17 cellular contexts compared by ENCODE assay signal in genomic region chr1:185776521-185776920, GRCh38. TPM values are rescaled to one million over a fixed set of nuclear protein-coding genes. Genes with fewer than 3 reads are reported as not detected.
DNase-seq lines count a peak whose midpoint lies in the region; ATAC-seq and TF ChIP-seq lines count a peak whose summit lies in the region.
"Had no signal": no experiment of that assay in that cellular context is flagged by ENCODE, and none has a peak within 500 bp of the region (broad histone marks: within the 10 kb centered on the region; RNA-seq: fewer than 3 reads in every experiment).

No MANE protein-coding gene starts in this region.

- peaks cover 24% of the 10 kb centered on the region for H3K4me1 Mint-ChIP-seq in WTC11
- H3K4me1 Mint-ChIP-seq: CD8-positive, alpha-beta memory T cell; IgD-negative memory B cell had no signal

- CTCF ChIA-PET in WTC11 (lab: Charles Lee): no interaction called here

- peaks cover 6% of the 10 kb centered on the region; the same call in 1 of the 2 replicates for H3K36me3 Mint-ChIP-seq in WTC11
- H3K36me3 Mint-ChIP-seq: CD8-positive, alpha-beta memory T cell; IgD-negative memory B cell had no signal

- in situ Hi-C loops in SK-MEL-5 (cut with HindIII; ENCODE audit: low pct_unique_long_range_greater_than_20kb, low sequenced_read_pairs): no loop called here

- no peak overlapping the region for H3K27ac Mint-ChIP-seq in WTC11
- H3K27ac Mint-ChIP-seq: CD8-positive, alpha-beta memory T cell; IgD-negative memory B cell had no signal

- DNase-seq in NCI-H1694 treated with DMSO at 0.1 percent for 48 hours (lab: John Stamatoyannopoulos, UW) (peak; percentile 50), NCI-H1694 (lab: John Stamatoyannopoulos, UW) (no peak), SK-MEL-5 (ENCODE audit: low read depth, low spot score) (peak; percentile 62), dedifferentiated amniotic fluid mesenchymal stem cell (ENCODE audit: extremely low spot score) (peak; percentile 26), WTC11 (ENCODE audit: low spot score) (no peak), NCI-H1048 (lab: John Stamatoyannopoulos, UW) (no peak), anterior cingulate cortex (lab: John Stamatoyannopoulos, UW) (no peak)
- DNase-seq: AML-193; CD8-positive, alpha-beta memory T cell; NCI-H1105 treated with DMSO at 0.1 percent for 48 hours; NCI-H187; NCI-H2227 treated with DMSO at 0.1 percent for 48 hours; NCI-H510A; PC-9; SHP77 treated with DMSO at 0.1 percent for 48 hours had no signal

- H3K9me3 Mint-ChIP-seq in WTC11: peaks cover 13% of the 10 kb centered on the region

- no peak overlapping the region for H3K4me3 Mint-ChIP-seq in WTC11
- H3K4me3 Mint-ChIP-seq: CD8-positive, alpha-beta memory T cell; IgD-negative memory B cell had no signal

- H3K27me3 Mint-ChIP-seq in WTC11 (ENCODE audit: low read depth): no peaks in the 10 kb centered on the region

- ATAC-seq in GM18868 (IDR thresholded peaks at IDR 0.05; ENCODE audit: unreplicated experiment) (no peak), WTC11 (no peak)

- POLR2A ChIA-PET in WTC11 (lab: Charles Lee): no interaction called here

- TF ChIP-seq CTCF in WTC11 (IDR thresholded peaks at IDR 0.05): no peak

TF ChIP-seq in WTC11, 78 proteins besides CTCF, POLR2A, EP300 and RAD21:
- TF ChIP-seq ZNF671 (CRISPR knock-in tag; IDR thresholded peaks at IDR 0.05) (no peak), FOXP1 (CRISPR knock-in tag; IDR thresholded peaks at IDR 0.05; ENCODE audit: borderline replicate concordance) (no peak), ZNF423 (CRISPR knock-in tag; IDR thresholded peaks at IDR 0.05) (no peak), ZSCAN18 (CRISPR knock-in tag; IDR thresholded peaks at IDR 0.05) (no peak), E2F1 (CRISPR knock-in tag; IDR thresholded peaks at IDR 0.05) (no peak), ELF4 (CRISPR knock-in tag; IDR thresholded peaks at IDR 0.05; ENCODE audit: low read depth) (no peak), CBFB (CRISPR knock-in tag; IDR thresholded peaks at IDR 0.05; ENCODE audit: low read depth) (no peak), ZMAT4 (CRISPR knock-in tag; IDR thresholded peaks at IDR 0.05) (no peak), NFE2L1 (CRISPR knock-in tag; IDR thresholded peaks at IDR 0.05) (no peak), JAZF1 (CRISPR knock-in tag; IDR thresholded peaks at IDR 0.05) (no peak)
- TF ChIP-seq, protein P1, sequence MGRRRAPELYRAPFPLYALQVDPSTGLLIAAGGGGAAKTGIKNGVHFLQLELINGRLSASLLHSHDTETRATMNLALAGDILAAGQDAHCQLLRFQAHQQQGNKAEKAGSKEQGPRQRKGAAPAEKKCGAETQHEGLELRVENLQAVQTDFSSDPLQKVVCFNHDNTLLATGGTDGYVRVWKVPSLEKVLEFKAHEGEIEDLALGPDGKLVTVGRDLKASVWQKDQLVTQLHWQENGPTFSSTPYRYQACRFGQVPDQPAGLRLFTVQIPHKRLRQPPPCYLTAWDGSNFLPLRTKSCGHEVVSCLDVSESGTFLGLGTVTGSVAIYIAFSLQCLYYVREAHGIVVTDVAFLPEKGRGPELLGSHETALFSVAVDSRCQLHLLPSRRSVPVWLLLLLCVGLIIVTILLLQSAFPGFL (CRISPR knock-in tag; IDR thresholded peaks at IDR 0.05; ENCODE audit: borderline replicate concordance): no peak
- TF ChIP-seq, protein P2, sequence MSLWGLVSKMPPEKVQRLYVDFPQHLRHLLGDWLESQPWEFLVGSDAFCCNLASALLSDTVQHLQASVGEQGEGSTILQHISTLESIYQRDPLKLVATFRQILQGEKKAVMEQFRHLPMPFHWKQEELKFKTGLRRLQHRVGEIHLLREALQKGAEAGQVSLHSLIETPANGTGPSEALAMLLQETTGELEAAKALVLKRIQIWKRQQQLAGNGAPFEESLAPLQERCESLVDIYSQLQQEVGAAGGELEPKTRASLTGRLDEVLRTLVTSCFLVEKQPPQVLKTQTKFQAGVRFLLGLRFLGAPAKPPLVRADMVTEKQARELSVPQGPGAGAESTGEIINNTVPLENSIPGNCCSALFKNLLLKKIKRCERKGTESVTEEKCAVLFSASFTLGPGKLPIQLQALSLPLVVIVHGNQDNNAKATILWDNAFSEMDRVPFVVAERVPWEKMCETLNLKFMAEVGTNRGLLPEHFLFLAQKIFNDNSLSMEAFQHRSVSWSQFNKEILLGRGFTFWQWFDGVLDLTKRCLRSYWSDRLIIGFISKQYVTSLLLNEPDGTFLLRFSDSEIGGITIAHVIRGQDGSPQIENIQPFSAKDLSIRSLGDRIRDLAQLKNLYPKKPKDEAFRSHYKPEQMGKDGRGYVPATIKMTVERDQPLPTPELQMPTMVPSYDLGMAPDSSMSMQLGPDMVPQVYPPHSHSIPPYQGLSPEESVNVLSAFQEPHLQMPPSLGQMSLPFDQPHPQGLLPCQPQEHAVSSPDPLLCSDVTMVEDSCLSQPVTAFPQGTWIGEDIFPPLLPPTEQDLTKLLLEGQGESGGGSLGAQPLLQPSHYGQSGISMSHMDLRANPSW (CRISPR knock-in tag; conservative IDR thresholded peaks at IDR 0.05; ENCODE audit: low read depth): no peak
- TF ChIP-seq, protein P3, sequence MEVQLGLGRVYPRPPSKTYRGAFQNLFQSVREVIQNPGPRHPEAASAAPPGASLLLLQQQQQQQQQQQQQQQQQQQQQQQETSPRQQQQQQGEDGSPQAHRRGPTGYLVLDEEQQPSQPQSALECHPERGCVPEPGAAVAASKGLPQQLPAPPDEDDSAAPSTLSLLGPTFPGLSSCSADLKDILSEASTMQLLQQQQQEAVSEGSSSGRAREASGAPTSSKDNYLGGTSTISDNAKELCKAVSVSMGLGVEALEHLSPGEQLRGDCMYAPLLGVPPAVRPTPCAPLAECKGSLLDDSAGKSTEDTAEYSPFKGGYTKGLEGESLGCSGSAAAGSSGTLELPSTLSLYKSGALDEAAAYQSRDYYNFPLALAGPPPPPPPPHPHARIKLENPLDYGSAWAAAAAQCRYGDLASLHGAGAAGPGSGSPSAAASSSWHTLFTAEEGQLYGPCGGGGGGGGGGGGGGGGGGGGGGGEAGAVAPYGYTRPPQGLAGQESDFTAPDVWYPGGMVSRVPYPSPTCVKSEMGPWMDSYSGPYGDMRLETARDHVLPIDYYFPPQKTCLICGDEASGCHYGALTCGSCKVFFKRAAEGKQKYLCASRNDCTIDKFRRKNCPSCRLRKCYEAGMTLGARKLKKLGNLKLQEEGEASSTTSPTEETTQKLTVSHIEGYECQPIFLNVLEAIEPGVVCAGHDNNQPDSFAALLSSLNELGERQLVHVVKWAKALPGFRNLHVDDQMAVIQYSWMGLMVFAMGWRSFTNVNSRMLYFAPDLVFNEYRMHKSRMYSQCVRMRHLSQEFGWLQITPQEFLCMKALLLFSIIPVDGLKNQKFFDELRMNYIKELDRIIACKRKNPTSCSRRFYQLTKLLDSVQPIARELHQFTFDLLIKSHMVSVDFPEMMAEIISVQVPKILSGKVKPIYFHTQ (CRISPR knock-in tag; IDR thresholded peaks at IDR 0.05): no peak

RNA-seq across cellular contexts. Expression of gene HMCN1, which starts 42.3 kb away (rescaled TPM):
- 128 and 150 TPM in 2 replicates for total RNA-seq in SK-MEL-5 (2014; rRNA removed; shearing (Covaris generic))
- polyA plus RNA-seq in SK-MEL-5 (2015; cell fraction: cytosol; rRNA removed): 92.7 and 126 TPM in 2 replicates
- polyA plus RNA-seq in SK-MEL-5 (2015; cell fraction: nucleus; rRNA removed): 93.1 and 121 TPM in 2 replicates
- 5.6 to 10.6 TPM (median 10.5 TPM) in 3 replicates for total RNA-seq in WTC11 (2021)
- polyA plus RNA-seq: CD8-positive, alpha-beta memory T cell; IgD-negative memory B cell had no signal

Comparison
In these comparisons a context has a peak if more than half of its experiments do, and no peak if none do; other contexts are left out.
1. DNase-seq: peak in NCI-H1694 treated with DMSO at 0.1 percent for 48 hours (single experiment), SK-MEL-5 (single experiment) and dedifferentiated amniotic fluid mesenchymal stem cell (single experiment); none in NCI-H1694 (single experiment), WTC11 (single experiment), NCI-H1048 (single experiment) and anterior cingulate cortex (0 of 58).
2. RNA of gene HMCN1, which starts 42.3 kb away (total RNA-seq): 128 to 150 TPM in SK-MEL-5; 5.6 to 10.6 TPM in WTC11; every median in the first group is over 10 times any median in the second.